Comparison of ENCODE assay signal across 11 cellular contexts in genomic region chr1:234944439-234945369, GRCh38.
DNase-seq lines count a peak whose midpoint lies in the region; ATAC-seq lines count a peak whose summit lies in the region.
"Had no signal": no experiment of that assay in that cellular context is flagged by ENCODE, and none has a peak within 500 bp of the region (broad histone marks: within the 10 kb centered on the region; RNA-seq: fewer than 3 reads in every experiment).

No MANE protein-coding gene starts in this region.

- DNase-seq in activated naive CD4-positive, alpha-beta T cell treated with anti-CD3 and anti-CD28 coated beads for 36 hours: no peak
- no peak for DNase-seq in activated naive CD4-positive, alpha-beta T cell treated with anti-CD3 and anti-CD28 coated beads, Interleukin-2, amount 10 ng/mL, durations not matched to agents 7 days and 5 days
- DNase-seq in Kasumi-1 (lab: John Stamatoyannopoulos, UW) (peak; percentile 65 to 77), COR-L47 (lab: John Stamatoyannopoulos, UW) (no peak)
- DNase-seq in activated naive CD8-positive, alpha-beta T cell treated with anti-CD3 and anti-CD28 coated beads for 36 hours: no peak
- DNase-seq: NCI-H2107, retina had no signal

- peaks cover 5% of the 10 kb centered on the region for H3K36me3 Mint-ChIP-seq in activated naive CD4-positive, alpha-beta T cell treated with anti-CD3 and anti-CD28 coated beads for 36 hours (ENCODE audit: low read depth)
- peaks cover 6% of the 10 kb centered on the region for H3K36me3 Mint-ChIP-seq in activated naive CD4-positive, alpha-beta T cell treated with anti-CD3 and anti-CD28 coated beads, Interleukin-2, amount 10 ng/mL, durations not matched to agents 7 days and 5 days
- peaks cover 8% of the 10 kb centered on the region for H3K36me3 Mint-ChIP-seq in activated naive CD8-positive, alpha-beta T cell treated with anti-CD3 and anti-CD28 coated beads for 36 hours
- peaks cover 5% of the 10 kb centered on the region for H3K36me3 Mint-ChIP-seq in stimulated activated naive CD8-positive, alpha-beta T cell treated with anti-CD3 and anti-CD28 coated beads, Interleukin-15, Interleukin-2, amounts not matched to agents 100 ng/mL and 50 ng/mL, for 24 hours (ENCODE audit: low read depth)

- peaks cover 19% of the 10 kb centered on the region for H3K4me1 Mint-ChIP-seq in activated naive CD4-positive, alpha-beta T cell treated with anti-CD3 and anti-CD28 coated beads for 36 hours (ENCODE audit: low read depth)
- H3K4me1 Mint-ChIP-seq in activated naive CD4-positive, alpha-beta T cell treated with anti-CD3 and anti-CD28 coated beads, Interleukin-2, amount 10 ng/mL, durations not matched to agents 7 days and 5 days: peaks cover 5% of the 10 kb centered on the region
- H3K4me1 Mint-ChIP-seq in activated naive CD8-positive, alpha-beta T cell treated with anti-CD3 and anti-CD28 coated beads for 36 hours: peaks cover 19% of the 10 kb centered on the region
- peaks cover 30% of the 10 kb centered on the region for H3K4me1 Mint-ChIP-seq in stimulated activated naive CD8-positive, alpha-beta T cell treated with anti-CD3 and anti-CD28 coated beads, Interleukin-15, Interleukin-2, amounts not matched to agents 100 ng/mL and 50 ng/mL, for 24 hours (ENCODE audit: low read depth)

- H3K4me3 Mint-ChIP-seq in activated naive CD4-positive, alpha-beta T cell treated with anti-CD3 and anti-CD28 coated beads for 36 hours: no peak overlapping the region
- H3K4me3 Mint-ChIP-seq in activated naive CD4-positive, alpha-beta T cell treated with anti-CD3 and anti-CD28 coated beads, Interleukin-2, amount 10 ng/mL, durations not matched to agents 7 days and 5 days: no peak overlapping the region
- H3K4me3 Mint-ChIP-seq in activated naive CD8-positive, alpha-beta T cell treated with anti-CD3 and anti-CD28 coated beads for 36 hours: peak overlapping the region; percentile 19
- peak overlapping the region; percentile 36 for H3K4me3 Mint-ChIP-seq in stimulated activated naive CD8-positive, alpha-beta T cell treated with anti-CD3 and anti-CD28 coated beads, Interleukin-15, Interleukin-2, amounts not matched to agents 100 ng/mL and 50 ng/mL, for 24 hours

- H3K27ac Mint-ChIP-seq in activated naive CD4-positive, alpha-beta T cell treated with anti-CD3 and anti-CD28 coated beads for 36 hours: peak overlapping the region; percentile 46
- no peak overlapping the region for H3K27ac Mint-ChIP-seq in activated naive CD4-positive, alpha-beta T cell treated with anti-CD3 and anti-CD28 coated beads, Interleukin-2, amount 10 ng/mL, durations not matched to agents 7 days and 5 days
- peak overlapping the region; percentile 84 for H3K27ac Mint-ChIP-seq in activated naive CD8-positive, alpha-beta T cell treated with anti-CD3 and anti-CD28 coated beads for 36 hours
- H3K27ac Mint-ChIP-seq in stimulated activated naive CD8-positive, alpha-beta T cell treated with anti-CD3 and anti-CD28 coated beads, Interleukin-15, Interleukin-2, amounts not matched to agents 100 ng/mL and 50 ng/mL, for 24 hours: peak overlapping the region; percentile 91

- CTCF ChIA-PET in activated naive CD4-positive, alpha-beta T cell treated with anti-CD3 and anti-CD28 coated beads for 36 hours (lab: Charles Lee): interaction anchor here (1.2 kb wide), 1 partner anchor 44 kb away, joined by 3 read pairs; no protein-coding TSS in a partner anchor
- CTCF ChIA-PET in activated naive CD4-positive, alpha-beta T cell treated with anti-CD3 and anti-CD28 coated beads, Interleukin-2, amount 10 ng/mL, durations not matched to agents 7 days and 5 days (lab: Charles Lee): interaction anchor here (1.3 to 2.0 kb wide), 2 partner anchors 10 to 12 kb away, joined by 4 to 6 read pairs; no protein-coding TSS in a partner anchor

- ATAC-seq in GM19328 (IDR thresholded peaks at IDR 0.05; ENCODE audit: unreplicated experiment) (no peak), GM19455 (IDR thresholded peaks at IDR 0.05; ENCODE audit: unreplicated experiment) (no peak)
- ATAC-seq: gastroesophageal sphincter had no signal

- H3K9me3 Mint-ChIP-seq in activated naive CD4-positive, alpha-beta T cell treated with anti-CD3 and anti-CD28 coated beads for 36 hours: peaks cover 9% of the 10 kb centered on the region
- H3K9me3 Mint-ChIP-seq in activated naive CD4-positive, alpha-beta T cell treated with anti-CD3 and anti-CD28 coated beads, Interleukin-2, amount 10 ng/mL, durations not matched to agents 7 days and 5 days: peaks cover 11% of the 10 kb centered on the region
- peaks cover 14% of the 10 kb centered on the region for H3K9me3 Mint-ChIP-seq in activated naive CD8-positive, alpha-beta T cell treated with anti-CD3 and anti-CD28 coated beads for 36 hours
- H3K9me3 Mint-ChIP-seq in stimulated activated naive CD8-positive, alpha-beta T cell treated with anti-CD3 and anti-CD28 coated beads, Interleukin-15, Interleukin-2, amounts not matched to agents 100 ng/mL and 50 ng/mL, for 24 hours: peaks cover 14% of the 10 kb centered on the region

- intact Hi-C loops in activated naive CD4-positive, alpha-beta T cell treated with anti-CD3 and anti-CD28 coated beads for 36 hours (cut with micrococcal nuclease): no loop called here

- no peaks in the 10 kb centered on the region for H3K27me3 Mint-ChIP-seq in activated naive CD4-positive, alpha-beta T cell treated with anti-CD3 and anti-CD28 coated beads for 36 hours (ENCODE audit: low read depth)
- H3K27me3 Mint-ChIP-seq in activated naive CD4-positive, alpha-beta T cell treated with anti-CD3 and anti-CD28 coated beads, Interleukin-2, amount 10 ng/mL, durations not matched to agents 7 days and 5 days: no peaks in the 10 kb centered on the region
- H3K27me3 Mint-ChIP-seq in activated naive CD8-positive, alpha-beta T cell treated with anti-CD3 and anti-CD28 coated beads for 36 hours: no peaks in the 10 kb centered on the region
- H3K27me3 Mint-ChIP-seq in stimulated activated naive CD8-positive, alpha-beta T cell treated with anti-CD3 and anti-CD28 coated beads, Interleukin-15, Interleukin-2, amounts not matched to agents 100 ng/mL and 50 ng/mL, for 24 hours: no peaks in the 10 kb centered on the region

Comparison
In these comparisons a context has a peak if more than half of its experiments do, and no peak if none do; other contexts are left out.
1. DNase-seq: peak in Kasumi-1 (2 of 2); none in activated naive CD4-positive, alpha-beta T cell treated with anti-CD3 and anti-CD28 coated beads for 36 hours (single experiment), activated naive CD4-positive, alpha-beta T cell treated with anti-CD3 and anti-CD28 coated beads, Interleukin-2, amount 10 ng/mL, durations not matched to agents 7 days and 5 days (single experiment), activated naive CD8-positive, alpha-beta T cell treated with anti-CD3 and anti-CD28 coated beads for 36 hours (single experiment) and COR-L47 (single experiment).
2. H3K4me3 Mint-ChIP-seq: peak in activated naive CD8-positive, alpha-beta T cell treated with anti-CD3 and anti-CD28 coated beads for 36 hours (single experiment) and stimulated activated naive CD8-positive, alpha-beta T cell treated with anti-CD3 and anti-CD28 coated beads, Interleukin-15, Interleukin-2, amounts not matched to agents 100 ng/mL and 50 ng/mL, for 24 hours (single experiment); none in activated naive CD4-positive, alpha-beta T cell treated with anti-CD3 and anti-CD28 coated beads for 36 hours (single experiment) and activated naive CD4-positive, alpha-beta T cell treated with anti-CD3 and anti-CD28 coated beads, Interleukin-2, amount 10 ng/mL, durations not matched to agents 7 days and 5 days (single experiment).